ENCODE assay signal across 1 cellular context in the genomic region with DNA sequence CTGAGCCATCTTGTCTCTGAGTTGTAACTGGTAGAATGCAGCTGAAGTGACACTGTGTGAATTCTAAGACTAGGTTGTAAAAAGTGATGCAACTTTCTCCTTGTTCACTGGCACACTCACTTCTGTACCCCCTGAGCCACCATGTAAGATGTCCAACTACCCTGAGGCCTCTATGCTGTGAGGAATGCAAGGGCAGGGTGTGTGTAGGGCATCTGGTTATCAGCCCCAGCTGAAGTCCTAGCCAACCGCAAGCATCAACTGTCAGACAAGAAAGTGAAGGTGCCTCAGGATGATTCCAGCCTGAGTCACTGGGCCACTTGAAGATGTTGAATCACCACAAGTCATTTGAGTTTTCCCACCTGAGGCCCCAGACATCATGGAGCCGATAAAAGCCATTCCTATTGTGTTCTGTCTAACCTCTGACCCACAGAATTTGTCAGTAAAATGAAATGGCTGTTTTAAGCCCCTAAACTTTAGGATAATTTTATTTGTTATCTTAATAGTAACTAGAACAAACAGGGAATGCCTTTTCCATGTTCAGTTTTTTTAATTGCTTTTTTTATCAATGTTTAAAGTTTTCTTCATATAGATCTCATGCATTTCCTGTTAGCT.
TF ChIP-seq lines count a peak whose summit lies in the region.

No MANE protein-coding gene starts in this region.

TF ChIP-seq in K562, 482 proteins besides CTCF, POLR2A, EP300 and RAD21 (continued from another document and continues in another):
- TF ChIP-seq, protein P1, sequence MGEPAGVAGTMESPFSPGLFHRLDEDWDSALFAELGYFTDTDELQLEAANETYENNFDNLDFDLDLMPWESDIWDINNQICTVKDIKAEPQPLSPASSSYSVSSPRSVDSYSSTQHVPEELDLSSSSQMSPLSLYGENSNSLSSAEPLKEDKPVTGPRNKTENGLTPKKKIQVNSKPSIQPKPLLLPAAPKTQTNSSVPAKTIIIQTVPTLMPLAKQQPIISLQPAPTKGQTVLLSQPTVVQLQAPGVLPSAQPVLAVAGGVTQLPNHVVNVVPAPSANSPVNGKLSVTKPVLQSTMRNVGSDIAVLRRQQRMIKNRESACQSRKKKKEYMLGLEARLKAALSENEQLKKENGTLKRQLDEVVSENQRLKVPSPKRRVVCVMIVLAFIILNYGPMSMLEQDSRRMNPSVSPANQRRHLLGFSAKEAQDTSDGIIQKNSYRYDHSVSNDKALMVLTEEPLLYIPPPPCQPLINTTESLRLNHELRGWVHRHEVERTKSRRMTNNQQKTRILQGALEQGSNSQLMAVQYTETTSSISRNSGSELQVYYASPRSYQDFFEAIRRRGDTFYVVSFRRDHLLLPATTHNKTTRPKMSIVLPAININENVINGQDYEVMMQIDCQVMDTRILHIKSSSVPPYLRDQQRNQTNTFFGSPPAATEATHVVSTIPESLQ (CRISPR knock-in tag; IDR thresholded peaks at IDR 0.05): no peak
- TF ChIP-seq SP1 (CRISPR knock-in tag; IDR thresholded peaks at IDR 0.05): peak; percentile 70
- TF ChIP-seq THRAP3 (IDR thresholded peaks at IDR 0.05; ENCODE audit: borderline replicate concordance): 0 out of 2 replicates have a peak, but pooled peaks have one; percentile 16
- no peak; the same call in 1 of the 2 replicates for TF ChIP-seq ZKSCAN8 (CRISPR knock-in tag; IDR thresholded peaks at IDR 0.05)
- TF ChIP-seq SIN3A (IDR thresholded peaks at IDR 0.05; ENCODE audit: borderline replicate concordance in 2 of 2, control insufficient read depth in 1 of 2, low read depth in 2 of 2, low read length in 2 of 2): no peak
- peak; percentile 98 for TF ChIP-seq NCOR1 (IDR thresholded peaks at IDR 0.05)
- peak; percentile 56; the same call in 1 of the 2 replicates for TF ChIP-seq MAFF (IDR thresholded peaks at IDR 0.05; ENCODE audit: low read length)
- TF ChIP-seq ZNF764 (CRISPR knock-in tag; IDR thresholded peaks at IDR 0.05; ENCODE audit: low read depth): no peak
- TF ChIP-seq ZNF133 (CRISPR knock-in tag; IDR thresholded peaks at IDR 0.05): no peak
- no peak for TF ChIP-seq SP2 (IDR thresholded peaks at IDR 0.05; ENCODE audit: extremely low read depth, low read depth, low read length, poor library complexity, severe bottlenecking)
- no peak for TF ChIP-seq STAT6 (CRISPR knock-in tag; IDR thresholded peaks at IDR 0.05)
- TF ChIP-seq ZNF551 (CRISPR knock-in tag; IDR thresholded peaks at IDR 0.05): no peak
- peak; percentile 53 to 64; a peak in 3 of 4 replicates for TF ChIP-seq FOXK2 (conservative IDR thresholded peaks at IDR 0.05 in 1 of 2, IDR thresholded peaks at IDR 0.05 in 1 of 2; ENCODE audit: low read depth in 2 of 2)
- no peak for TF ChIP-seq DNMT1 (IDR thresholded peaks at IDR 0.05)
- TF ChIP-seq STAT5B (CRISPR knock-in tag; IDR thresholded peaks at IDR 0.05): no peak
- TF ChIP-seq SMARCA4 (IDR thresholded peaks at IDR 0.05): peak; percentile 98
- no peak for TF ChIP-seq ASH1L (IDR thresholded peaks at IDR 0.05; ENCODE audit: borderline replicate concordance, low read depth, partially characterized antibody)
- TF ChIP-seq ZFX (CRISPR knock-in tag; IDR thresholded peaks at IDR 0.05): no peak
- TF ChIP-seq ZBTB8A (IDR thresholded peaks at IDR 0.05; ENCODE audit: partially characterized antibody): no peak
- peak; percentile 76; the same call in 1 of the 2 replicates for TF ChIP-seq RREB1 (CRISPR knock-in tag; IDR thresholded peaks at IDR 0.05)
- peak; percentile 63 for TF ChIP-seq TAF1 (IDR thresholded peaks at IDR 0.05; ENCODE audit: control insufficient read depth, extremely low read depth, insufficient read depth, low read length, severe bottlenecking)
- TF ChIP-seq KLF1 (tag; IDR thresholded peaks at IDR 0.05): no peak
- peak; percentile 97 for TF ChIP-seq ESRRA (IDR thresholded peaks at IDR 0.05; ENCODE audit: borderline replicate concordance, low read depth)
- no peak; the same call in 1 of the 2 replicates for TF ChIP-seq KHSRP (IDR thresholded peaks at IDR 0.05)
- TF ChIP-seq RCOR1 (IDR thresholded peaks at IDR 0.05; ENCODE audit: borderline replicate concordance in 1 of 2, low read depth in 2 of 2, low read length in 2 of 2): peak; percentile 90 to 99
- TF ChIP-seq RBM15 (IDR thresholded peaks at IDR 0.05; ENCODE audit: insufficient read depth, low read length): no peak
- TF ChIP-seq CHCHD3 (CRISPR knock-in tag; IDR thresholded peaks at IDR 0.05): 0 out of 2 replicates have a peak, but pooled peaks have one; percentile 23
- no peak for TF ChIP-seq ZBTB9 (CRISPR knock-in tag; IDR thresholded peaks at IDR 0.05)
- TF ChIP-seq, protein P2, sequence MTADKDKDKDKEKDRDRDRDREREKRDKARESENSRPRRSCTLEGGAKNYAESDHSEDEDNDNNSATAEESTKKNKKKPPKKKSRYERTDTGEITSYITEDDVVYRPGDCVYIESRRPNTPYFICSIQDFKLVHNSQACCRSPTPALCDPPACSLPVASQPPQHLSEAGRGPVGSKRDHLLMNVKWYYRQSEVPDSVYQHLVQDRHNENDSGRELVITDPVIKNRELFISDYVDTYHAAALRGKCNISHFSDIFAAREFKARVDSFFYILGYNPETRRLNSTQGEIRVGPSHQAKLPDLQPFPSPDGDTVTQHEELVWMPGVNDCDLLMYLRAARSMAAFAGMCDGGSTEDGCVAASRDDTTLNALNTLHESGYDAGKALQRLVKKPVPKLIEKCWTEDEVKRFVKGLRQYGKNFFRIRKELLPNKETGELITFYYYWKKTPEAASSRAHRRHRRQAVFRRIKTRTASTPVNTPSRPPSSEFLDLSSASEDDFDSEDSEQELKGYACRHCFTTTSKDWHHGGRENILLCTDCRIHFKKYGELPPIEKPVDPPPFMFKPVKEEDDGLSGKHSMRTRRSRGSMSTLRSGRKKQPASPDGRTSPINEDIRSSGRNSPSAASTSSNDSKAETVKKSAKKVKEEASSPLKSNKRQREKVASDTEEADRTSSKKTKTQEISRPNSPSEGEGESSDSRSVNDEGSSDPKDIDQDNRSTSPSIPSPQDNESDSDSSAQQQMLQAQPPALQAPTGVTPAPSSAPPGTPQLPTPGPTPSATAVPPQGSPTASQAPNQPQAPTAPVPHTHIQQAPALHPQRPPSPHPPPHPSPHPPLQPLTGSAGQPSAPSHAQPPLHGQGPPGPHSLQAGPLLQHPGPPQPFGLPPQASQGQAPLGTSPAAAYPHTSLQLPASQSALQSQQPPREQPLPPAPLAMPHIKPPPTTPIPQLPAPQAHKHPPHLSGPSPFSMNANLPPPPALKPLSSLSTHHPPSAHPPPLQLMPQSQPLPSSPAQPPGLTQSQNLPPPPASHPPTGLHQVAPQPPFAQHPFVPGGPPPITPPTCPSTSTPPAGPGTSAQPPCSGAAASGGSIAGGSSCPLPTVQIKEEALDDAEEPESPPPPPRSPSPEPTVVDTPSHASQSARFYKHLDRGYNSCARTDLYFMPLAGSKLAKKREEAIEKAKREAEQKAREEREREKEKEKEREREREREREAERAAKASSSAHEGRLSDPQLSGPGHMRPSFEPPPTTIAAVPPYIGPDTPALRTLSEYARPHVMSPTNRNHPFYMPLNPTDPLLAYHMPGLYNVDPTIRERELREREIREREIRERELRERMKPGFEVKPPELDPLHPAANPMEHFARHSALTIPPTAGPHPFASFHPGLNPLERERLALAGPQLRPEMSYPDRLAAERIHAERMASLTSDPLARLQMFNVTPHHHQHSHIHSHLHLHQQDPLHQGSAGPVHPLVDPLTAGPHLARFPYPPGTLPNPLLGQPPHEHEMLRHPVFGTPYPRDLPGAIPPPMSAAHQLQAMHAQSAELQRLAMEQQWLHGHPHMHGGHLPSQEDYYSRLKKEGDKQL (CRISPR knock-in tag; IDR thresholded peaks at IDR 0.05; ENCODE audit: borderline replicate concordance): no peak
- TF ChIP-seq, protein P3, sequence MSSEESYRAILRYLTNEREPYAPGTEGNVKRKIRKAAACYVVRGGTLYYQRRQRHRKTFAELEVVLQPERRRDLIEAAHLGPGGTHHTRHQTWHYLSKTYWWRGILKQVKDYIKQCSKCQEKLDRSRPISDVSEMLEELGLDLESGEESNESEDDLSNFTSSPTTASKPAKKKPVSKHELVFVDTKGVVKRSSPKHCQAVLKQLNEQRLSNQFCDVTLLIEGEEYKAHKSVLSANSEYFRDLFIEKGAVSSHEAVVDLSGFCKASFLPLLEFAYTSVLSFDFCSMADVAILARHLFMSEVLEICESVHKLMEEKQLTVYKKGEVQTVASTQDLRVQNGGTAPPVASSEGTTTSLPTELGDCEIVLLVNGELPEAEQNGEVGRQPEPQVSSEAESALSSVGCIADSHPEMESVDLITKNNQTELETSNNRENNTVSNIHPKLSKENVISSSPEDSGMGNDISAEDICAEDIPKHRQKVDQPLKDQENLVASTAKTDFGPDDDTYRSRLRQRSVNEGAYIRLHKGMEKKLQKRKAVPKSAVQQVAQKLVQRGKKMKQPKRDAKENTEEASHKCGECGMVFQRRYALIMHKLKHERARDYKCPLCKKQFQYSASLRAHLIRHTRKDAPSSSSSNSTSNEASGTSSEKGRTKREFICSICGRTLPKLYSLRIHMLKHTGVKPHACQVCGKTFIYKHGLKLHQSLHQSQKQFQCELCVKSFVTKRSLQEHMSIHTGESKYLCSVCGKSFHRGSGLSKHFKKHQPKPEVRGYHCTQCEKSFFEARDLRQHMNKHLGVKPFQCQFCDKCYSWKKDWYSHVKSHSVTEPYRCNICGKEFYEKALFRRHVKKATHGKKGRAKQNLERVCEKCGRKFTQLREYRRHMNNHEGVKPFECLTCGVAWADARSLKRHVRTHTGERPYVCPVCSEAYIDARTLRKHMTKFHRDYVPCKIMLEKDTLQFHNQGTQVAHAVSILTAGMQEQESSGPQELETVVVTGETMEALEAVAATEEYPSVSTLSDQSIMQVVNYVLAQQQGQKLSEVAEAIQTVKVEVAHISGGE (CRISPR knock-in tag; IDR thresholded peaks at IDR 0.05): peak in 1 of 3 experiments; percentile 29; a peak in 2 of 6 replicates
- TF ChIP-seq KDM4B (IDR thresholded peaks at IDR 0.05; ENCODE audit: borderline replicate concordance in 2 of 2, low read depth in 1 of 2): peak in 1 of 2 experiments; percentile 80; a peak in 2 of 4 replicates
- TF ChIP-seq ZNF232 (CRISPR knock-in tag; IDR thresholded peaks at IDR 0.05): no peak
